In the genomic region with DNA sequence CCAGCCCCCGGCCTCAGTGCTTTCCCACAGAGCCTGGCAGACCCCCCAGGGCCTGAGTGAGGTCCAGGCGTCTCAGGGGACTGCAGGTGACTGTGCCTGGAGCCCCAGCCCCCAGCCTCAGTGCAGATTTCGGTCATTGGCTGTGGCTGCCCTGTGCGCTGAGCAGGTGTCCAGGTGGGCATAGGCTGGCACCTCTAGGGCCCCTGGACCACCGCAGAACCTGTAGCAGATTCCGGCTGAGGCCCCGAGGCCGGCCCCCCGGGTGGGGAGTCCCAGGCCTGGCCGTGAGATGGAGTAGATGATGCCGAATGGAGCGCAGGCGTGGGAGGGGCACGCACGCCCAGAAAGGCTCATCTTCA, we compare ENCODE assay signal across 22 cellular contexts. TPM values are rescaled to one million over a fixed set of nuclear protein-coding genes. Genes with fewer than 3 reads are reported as not detected.
DNase-seq lines count a peak whose midpoint lies in the region; ATAC-seq and TF ChIP-seq lines count a peak whose summit lies in the region.
"Had no signal": no experiment of that assay in that cellular context is flagged by ENCODE, and none has a peak within 500 bp of the region (broad histone marks: within the 10 kb centered on the region; RNA-seq: fewer than 3 reads in every experiment).

No MANE protein-coding gene starts in this region.

- in situ Hi-C loops in IMR-90 (cut with MboI; ENCODE audit: low sequenced_read_pairs), result no loop called here

- H3K4ac ChIP-seq in IMR-90 (ENCODE audit: low read depth, low read length), result peak overlapping the region; percentile 90

- intact Hi-C loops in IMR-90 (cut with micrococcal nuclease), result no loop called here
- intact Hi-C loops in left lung (cut with DNase I), result no loop called here

- H3K9me3 ChIP-seq in IMR-90 (ENCODE audit: control insufficient read depth, insufficient read depth, low read length), result no peaks in the 10 kb centered on the region
- no peaks in the 10 kb centered on the region for H3K9me3 ChIP-seq in SJSA1 (replicated peaks)
- H3K9me3 ChIP-seq in left lung, result no peaks in the 10 kb centered on the region
- H3K9me3 ChIP-seq in suprapubic skin, result no peaks in the 10 kb centered on the region
- H3K9me3 ChIP-seq: thyroid gland had no signal

- no peak for TF ChIP-seq RAD21 in IMR-90 (IDR thresholded peaks at IDR 0.05; ENCODE audit: low read length)

- H3K27ac Mint-ChIP-seq in activated T-cell treated with anti-CD3 and anti-CD28 coated beads, Interleukin-2, amount 50 U/mL, for 24 hours, result no peak overlapping the region

- peak overlapping the region; percentile 49 for H2BK5ac ChIP-seq in IMR-90 (ENCODE audit: low read depth, low read length, poor library complexity, severe bottlenecking)

- peaks cover 29% of the 10 kb centered on the region for H3K4me1 ChIP-seq in IMR-90 (ENCODE audit: control insufficient read depth, insufficient read depth, low read length)
- peaks cover 61% of the 10 kb centered on the region for H3K4me1 ChIP-seq in SJSA1 (replicated peaks)
- H3K4me1 ChIP-seq in left lung, result peaks cover 17 to 46% of the 10 kb centered on the region in 2 donors
- H3K4me1 ChIP-seq in suprapubic skin, result peaks cover 38% of the 10 kb centered on the region

- peak overlapping the region; percentile 50 for H3K14ac ChIP-seq in IMR-90 (replicated peaks; ENCODE audit: low read depth, low read length)

- H2BK15ac ChIP-seq in IMR-90 (ENCODE audit: low read depth, low read length), result peak overlapping the region; percentile 49; the same call in 1 of the 3 replicates

- H3K27me3 Mint-ChIP-seq in activated T-cell treated with anti-CD3 and anti-CD28 coated beads, Interleukin-2, amount 50 U/mL, for 24 hours, result no peaks in the 10 kb centered on the region

- no peak for TF ChIP-seq EP300 in suprapubic skin (IDR thresholded peaks at IDR 0.05)

- H3K56ac ChIP-seq in IMR-90 (ENCODE audit: extremely low read depth, insufficient read depth, low read length), result no peak overlapping the region

- H4K91ac ChIP-seq in IMR-90 (ENCODE audit: insufficient read depth, low read depth, low read length), result peak overlapping the region; percentile 88

- H3K4me1 Mint-ChIP-seq in activated T-cell treated with anti-CD3 and anti-CD28 coated beads, Interleukin-2, amount 50 U/mL, for 24 hours (ENCODE audit: low read depth), result peaks cover 11% of the 10 kb centered on the region

- peak overlapping the region; percentile 86 for H2AK5ac ChIP-seq in IMR-90 (ENCODE audit: low read depth, low read length)

- peak overlapping the region; percentile 40 for H2AFZ ChIP-seq in IMR-90 (replicated peaks; ENCODE audit: low read length, poor library complexity)

- H3K23ac ChIP-seq in IMR-90 (ENCODE audit: low read depth, low read length), result no peak overlapping the region

- H3K4me3 ChIP-seq in IMR-90 (ENCODE audit: insufficient read depth, low read depth, low read length) (no peak overlapping the region), SJSA1 (peak overlapping the region; percentile 25), left lung (peak overlapping the region in 1 of 2 donors; percentile 10), suprapubic skin (peak overlapping the region; percentile 11)
- H3K4me3 ChIP-seq: thyroid gland had no signal

- peak overlapping the region; percentile 73 for H2BK120ac ChIP-seq in IMR-90 (ENCODE audit: low read depth, low read length)

- H3K27ac ChIP-seq in IMR-90 (ENCODE audit: insufficient read depth, low read length) (peak overlapping the region; percentile 66), SJSA1 (peak overlapping the region; percentile 66), left lung (peak overlapping the region; percentile 7 to 54), suprapubic skin (peak overlapping the region; percentile 19)
- H3K27ac ChIP-seq: HL-60, thyroid gland had no signal

- peaks cover 15 to 40% of the 10 kb centered on the region in 2 experiments; a peak in 3 of 4 replicates for H3K79me1 ChIP-seq in IMR-90 (ENCODE audit: low read depth in 1 of 2, low read length in 2 of 2)

- H4K8ac ChIP-seq in IMR-90 (ENCODE audit: low read depth in 2 of 2, low read length in 2 of 2), result peak overlapping the region in 1 of 2 experiments; percentile 55; a peak in 2 of 4 replicates

- no peak for ATAC-seq in IMR-90 (ENCODE audit: low read depth)
- ATAC-seq in left lung, result no peak

- BruUV-seq in IMR-90 (replicated peaks; lab: Mats Ljungman, UMichigan), result no TSS peak

- TF ChIP-seq POLR2A in IMR-90 (IDR thresholded peaks at IDR 0.05; ENCODE audit: low read depth, low read length) (no peak), suprapubic skin (IDR thresholded peaks at IDR 0.05) (no peak)

- WGBS in IMR-90 (ENCODE audit: extremely low coverage in 2 of 2, insufficient read length in 1 of 2), 2 experiments, result 91% methylated on average over 9 of the region's 15 CpGs; no CpG with 5 or more reads in 1 of the 2 experiments
- 83% methylated on average over 7 of the region's 15 CpGs for WGBS in suprapubic skin

- dilution Hi-C loops in IMR-90 (cut with HindIII; ENCODE audit: low sequenced_read_pairs, unreplicated experiment), result no loop called here

- CTCF ChIA-PET in IMR-90 (lab: Yijun Ruan, JAX), result no interaction called here

- no peak for TF ChIP-seq CTCF in IMR-90 (conservative IDR thresholded peaks at IDR 0.05; ENCODE audit: low read depth, low read length)
- no peak for TF ChIP-seq CTCF in left lung (IDR thresholded peaks at IDR 0.05)
- no peak for TF ChIP-seq CTCF in suprapubic skin (IDR thresholded peaks at IDR 0.05)

- no peaks in the 10 kb centered on the region for H4K20me1 ChIP-seq in IMR-90 (ENCODE audit: insufficient read depth, low read length)

- H4K5ac ChIP-seq in IMR-90 (ENCODE audit: low read depth, low read length), result peak overlapping the region; percentile 72

- no peak overlapping the region for H3K9ac ChIP-seq in IMR-90 (ENCODE audit: low read depth, low read length)

- no peak overlapping the region for H3K4me3 Mint-ChIP-seq in activated T-cell treated with anti-CD3 and anti-CD28 coated beads, Interleukin-2, amount 50 U/mL, for 24 hours

- H3K27me3 ChIP-seq in IMR-90 (ENCODE audit: control insufficient read depth, insufficient read depth, low read length) (no peaks in the 10 kb centered on the region), SJSA1 (replicated peaks) (no peaks in the 10 kb centered on the region), left lung (peaks cover 0 to 36% of the 10 kb centered on the region in 2 donors), suprapubic skin (no peaks in the 10 kb centered on the region)
- H3K27me3 ChIP-seq: thyroid gland had no signal

- H3K36me3 ChIP-seq in IMR-90 (ENCODE audit: control insufficient read depth, insufficient read depth, low read length) (no peaks in the 10 kb centered on the region), SJSA1 (peaks cover 8% of the 10 kb centered on the region; the same call in 1 of the 2 replicates), left lung (no peaks in the 10 kb centered on the region), suprapubic skin (no peaks in the 10 kb centered on the region)
- H3K36me3 ChIP-seq: thyroid gland had no signal

- peak overlapping the region; percentile 77 for H2AK9ac ChIP-seq in IMR-90 (replicated peaks; ENCODE audit: low read depth, low read length, poor library complexity)

- H3K9me3 Mint-ChIP-seq in activated T-cell treated with anti-CD3 and anti-CD28 coated beads, Interleukin-2, amount 50 U/mL, for 24 hours, result no peaks in the 10 kb centered on the region

- DNase-seq in IMR-90 (no peak), SJSA1 (ENCODE audit: low read depth in 1 of 2, low spot score in 2 of 2) (no peak), left lung (peak in 1 of 2 donors; percentile 55), suprapubic skin (ENCODE audit: low spot score in 2 of 2) (no peak), germinal center (ENCODE audit: low spot score) (no peak), SHP77 treated with DMSO at 0.1 percent for 48 hours (lab: John Stamatoyannopoulos, UW) (no peak), HUDEP-2 (lab: John Stamatoyannopoulos, UW; ENCODE audit: unreplicated experiment in 76 of 76) (no peak)
- DNase-seq in activated T-cell treated with anti-CD3 and anti-CD28 coated beads, Interleukin-2, amount 50 U/mL, for 24 hours, result no peak
- DNase-seq: central memory CD4-positive, alpha-beta T cell; DMS 273 treated with DMSO at 0.1 percent for 48 hours; effector CD4-positive, alpha-beta T cell; GF-D8; Karpas-422; NCI-H1105; NCI-H2171 treated with DMSO at 0.1 percent for 48 hours; NCI-H82; stimulated activated CD4-positive, alpha-beta T cell treated with anti-CD3 and anti-CD28 coated beads, Interleukin-4, amount 100 ng/mL, for 24 hours; thyroid gland had no signal

- POLR2A ChIA-PET in IMR-90 (lab: Charles Lee; ENCODE audit: unreplicated experiment), result no interaction called here

- H3K36me3 Mint-ChIP-seq in activated T-cell treated with anti-CD3 and anti-CD28 coated beads, Interleukin-2, amount 50 U/mL, for 24 hours (ENCODE audit: low read depth), result no peaks in the 10 kb centered on the region

- H2BK20ac ChIP-seq in IMR-90 (ENCODE audit: low read depth, low read length), result peak overlapping the region; percentile 55; the same call in 1 of the 2 replicates

- H3K18ac ChIP-seq in IMR-90 (ENCODE audit: low read depth, low read length), result peak overlapping the region; percentile 56; the same call in 1 of the 2 replicates

- peaks cover 12% of the 10 kb centered on the region for H3K9me1 ChIP-seq in IMR-90 (ENCODE audit: insufficient read depth, low read length)

- H3K4me2 ChIP-seq in IMR-90 (ENCODE audit: low read depth, low read length), result no peak overlapping the region; the same call in 1 of the 2 replicates

RNA-seq across cellular contexts. Expression of a gene that starts 12.1 kb away (rescaled TPM):
- total RNA-seq in IMR-90 (2012; rRNA removed), result 1.1 and 1.7 TPM in 2 replicates
- polyA plus RNA-seq in IMR-90 (2012; rRNA removed), result 7.4 and 10.2 TPM in 2 replicates
- 5.4 and 9.9 TPM in 2 replicates for polyA plus RNA-seq in IMR-90 (2012; cell fraction: cytosol; rRNA removed)
- 24.4 and 50.7 TPM in 2 replicates for polyA plus RNA-seq in IMR-90 (2012; cell fraction: nucleus; rRNA removed; ENCODE audit: low replicate concordance)
- total RNA-seq in SJSA1 (2014; rRNA removed; shearing (Covaris generic)), result 1.8 and 4.0 TPM in 2 replicates
- 10 to 100 TPM; 13.7 to 21.8 TPM for total RNA-seq in left lung
- total RNA-seq in suprapubic skin, result 10 to 100 TPM in 3 of 4 donors, 1 to 10 TPM in 1; 7.3 to 54.0 (median 16.4) TPM

RNA-seq across cellular contexts. Expression of a gene that starts 12.3 kb away (rescaled TPM):
- not detected in 2 replicates for total RNA-seq in IMR-90 (2012; rRNA removed)
- polyA plus RNA-seq in IMR-90 (2012; rRNA removed), result 0.16 and 0.17 TPM in 2 replicates
- polyA plus RNA-seq in IMR-90 (2012; cell fraction: cytosol; rRNA removed), result 0.08 and 0.25 TPM in 2 replicates
- polyA plus RNA-seq in IMR-90 (2012; cell fraction: nucleus; rRNA removed; ENCODE audit: low replicate concordance), result 1.3 and 3.4 TPM in 2 replicates
- total RNA-seq in SJSA1 (2014; rRNA removed; shearing (Covaris generic)), result not detected in 2 replicates
- total RNA-seq in left lung, result 1 to 10 TPM; 6.1 to 8.7 TPM
- 1 to 10 TPM; 2.2 to 7.6 (median 4.0) TPM for total RNA-seq in suprapubic skin

RNA-seq across cellular contexts. Expression of a gene that starts 30.3 kb away (rescaled TPM):
- not detected in 2 replicates for total RNA-seq in IMR-90 (2012; rRNA removed)
- 0.07 TPM in 2 replicates for polyA plus RNA-seq in IMR-90 (2012; rRNA removed)
- polyA plus RNA-seq in IMR-90 (2012; cell fraction: cytosol; rRNA removed), result 0.06 and 0.11 TPM in 2 replicates
- 0.37 and 0.78 TPM in 2 replicates for polyA plus RNA-seq in IMR-90 (2012; cell fraction: nucleus; rRNA removed; ENCODE audit: low replicate concordance)
- total RNA-seq in SJSA1 (2014; rRNA removed; shearing (Covaris generic)), result not detected in 2 replicates
- under 1 TPM in 1 of 2 donors, not detected in 1; 0.15 TPM for total RNA-seq in left lung
- total RNA-seq in suprapubic skin, result not detected
- total RNA-seq: activated CD8-positive, alpha-beta memory T cell treated with anti-CD3 and anti-CD28 coated beads for 36 hours; omental fat pad; T-helper 2 cell treated with Interferon-gamma antibody and Interleukin-4, amounts not matched to agents 100 ng/mL and 5 ng/mL, for 36 hours had no signal

RNA-seq across cellular contexts. Expression of a gene that starts 48.3 kb away (rescaled TPM):
- total RNA-seq in IMR-90 (2012; rRNA removed) (7.7 and 10.0 TPM in 2 replicates), left lung (10 to 100 TPM; 29.5 to 31.4 TPM), suprapubic skin (10 to 100 TPM; 36.1 to 48.1 (median 39.8) TPM)
- 40.9 and 45.9 TPM in 2 replicates for polyA plus RNA-seq in IMR-90 (2012; rRNA removed)
- 26.6 and 33.5 TPM in 2 replicates for polyA plus RNA-seq in IMR-90 (2012; cell fraction: cytosol; rRNA removed)
- 116 and 241 TPM in 2 replicates for polyA plus RNA-seq in IMR-90 (2012; cell fraction: nucleus; rRNA removed; ENCODE audit: low replicate concordance)
- total RNA-seq in SJSA1 (2014; rRNA removed; shearing (Covaris generic)), result 11.6 and 17.9 TPM in 2 replicates
